In genomic region chr10:7756360-7756992, GRCh38 we compare ENCODE assay signal across 8 cellular contexts.
A peak's percentile ranks its signal among the peaks of the same experiment; 100 is the strongest.
DNase-seq lines count a peak whose midpoint lies in the region; ATAC-seq and FAIRE-seq lines count a peak whose summit lies in the region.
"Had no signal": no experiment of that assay in that cellular context is flagged by ENCODE, and none has a peak within 500 bp of the region (broad histone marks: within the 10 kb centered on the region; RNA-seq: fewer than 3 reads in every experiment).

No MANE protein-coding gene starts in this region.

- FAIRE-seq in HTR-8/SVneo (lab: Jason Lieb, UNC): no peak

- DNase-seq in GM03348 (ENCODE audit: low spot score) (peak; percentile 20), HTR-8/SVneo (ENCODE audit: insufficient read length, low spot score) (peak; percentile 23), iPS DF 19.7 (ENCODE audit: low read depth, low spot score) (peak; percentile 12)
- DNase-seq in activated CD4-positive, alpha-beta T cell treated with anti-CD3 and anti-CD28 coated beads, Interleukin-2, amount 50 U/mL, for 48 hours: peak; percentile 8 to 20
- no peak for DNase-seq in activated effector memory CD4-positive, alpha-beta T cell treated with Interleukin-2 at 50 U/mL for 16 hours
- no peak for DNase-seq in activated T-cell treated with anti-CD3 and anti-CD28 coated beads, Interleukin-2, amount 50 U/mL, for 1 hour
- DNase-seq: naive B cell had no signal

- ATAC-seq in GM18520 (IDR thresholded peaks at IDR 0.05; ENCODE audit: unreplicated experiment): no peak

Comparison
In these comparisons a context has a peak if more than half of its experiments do, and no peak if none do; other contexts are left out.
1. DNase-seq: peak in GM03348 (single experiment), HTR-8/SVneo (single experiment), activated CD4-positive, alpha-beta T cell treated with anti-CD3 and anti-CD28 coated beads, Interleukin-2, amount 50 U/mL, for 48 hours (2 of 2) and iPS DF 19.7 (single experiment); none in activated effector memory CD4-positive, alpha-beta T cell treated with Interleukin-2 at 50 U/mL for 16 hours (single experiment) and activated T-cell treated with anti-CD3 and anti-CD28 coated beads, Interleukin-2, amount 50 U/mL, for 1 hour (single experiment).